Comparison of ENCODE assay signal across 1 cellular context in the genomic region with DNA sequence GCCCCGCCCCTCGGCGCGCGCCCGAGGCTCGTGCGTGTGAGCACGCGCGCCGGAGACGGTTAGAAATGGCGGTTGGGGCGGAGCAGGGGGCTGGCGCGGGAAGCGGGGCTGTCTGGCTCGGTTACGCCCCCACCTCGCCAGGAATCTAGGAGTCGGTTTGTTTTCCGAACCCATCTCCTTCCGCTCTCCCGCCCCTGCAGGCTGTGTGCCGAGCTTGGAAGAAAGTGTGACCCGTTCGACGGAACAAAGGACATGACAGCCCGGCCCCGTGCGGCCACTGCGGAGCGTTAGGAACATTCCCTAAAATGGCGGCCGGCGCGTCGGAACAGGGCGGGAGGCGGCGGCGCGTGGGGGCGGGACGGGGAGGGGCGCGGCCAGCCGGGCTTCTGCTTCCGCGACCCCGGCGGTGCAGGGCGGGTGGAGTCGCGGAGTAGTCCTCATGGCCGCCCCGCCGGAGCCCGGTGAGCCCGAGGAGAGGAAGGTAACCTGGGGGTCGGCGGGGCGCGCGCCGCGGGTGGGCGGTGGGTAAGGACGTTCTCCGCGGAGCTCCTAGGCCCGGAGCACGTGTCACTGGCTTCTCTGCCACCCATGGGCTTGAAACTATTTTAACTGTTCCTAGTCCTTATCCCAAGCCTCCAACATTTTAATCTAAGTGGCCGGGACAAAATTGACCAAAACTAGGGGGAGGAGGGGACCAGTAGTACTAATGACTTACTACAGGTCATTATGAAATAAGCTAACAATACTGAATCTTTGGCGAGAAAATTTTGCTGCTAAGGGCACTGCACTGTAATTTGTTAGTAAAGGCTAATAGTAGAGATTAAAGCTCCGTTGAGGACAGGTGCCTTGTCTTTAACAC.
TF ChIP-seq lines count a peak whose summit lies in the region.

A gene with protein sequence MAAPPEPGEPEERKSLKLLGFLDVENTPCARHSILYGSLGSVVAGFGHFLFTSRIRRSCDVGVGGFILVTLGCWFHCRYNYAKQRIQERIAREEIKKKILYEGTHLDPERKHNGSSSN (plus strand): TSS at position 383 of the 859 bp plus-strand sequence. CDS start 57 bp downstream, at position 440.

TF ChIP-seq in K562, 482 proteins besides CTCF, POLR2A, EP300 and RAD21 (continued from another document and continues in another):
- TF ChIP-seq, protein P1, sequence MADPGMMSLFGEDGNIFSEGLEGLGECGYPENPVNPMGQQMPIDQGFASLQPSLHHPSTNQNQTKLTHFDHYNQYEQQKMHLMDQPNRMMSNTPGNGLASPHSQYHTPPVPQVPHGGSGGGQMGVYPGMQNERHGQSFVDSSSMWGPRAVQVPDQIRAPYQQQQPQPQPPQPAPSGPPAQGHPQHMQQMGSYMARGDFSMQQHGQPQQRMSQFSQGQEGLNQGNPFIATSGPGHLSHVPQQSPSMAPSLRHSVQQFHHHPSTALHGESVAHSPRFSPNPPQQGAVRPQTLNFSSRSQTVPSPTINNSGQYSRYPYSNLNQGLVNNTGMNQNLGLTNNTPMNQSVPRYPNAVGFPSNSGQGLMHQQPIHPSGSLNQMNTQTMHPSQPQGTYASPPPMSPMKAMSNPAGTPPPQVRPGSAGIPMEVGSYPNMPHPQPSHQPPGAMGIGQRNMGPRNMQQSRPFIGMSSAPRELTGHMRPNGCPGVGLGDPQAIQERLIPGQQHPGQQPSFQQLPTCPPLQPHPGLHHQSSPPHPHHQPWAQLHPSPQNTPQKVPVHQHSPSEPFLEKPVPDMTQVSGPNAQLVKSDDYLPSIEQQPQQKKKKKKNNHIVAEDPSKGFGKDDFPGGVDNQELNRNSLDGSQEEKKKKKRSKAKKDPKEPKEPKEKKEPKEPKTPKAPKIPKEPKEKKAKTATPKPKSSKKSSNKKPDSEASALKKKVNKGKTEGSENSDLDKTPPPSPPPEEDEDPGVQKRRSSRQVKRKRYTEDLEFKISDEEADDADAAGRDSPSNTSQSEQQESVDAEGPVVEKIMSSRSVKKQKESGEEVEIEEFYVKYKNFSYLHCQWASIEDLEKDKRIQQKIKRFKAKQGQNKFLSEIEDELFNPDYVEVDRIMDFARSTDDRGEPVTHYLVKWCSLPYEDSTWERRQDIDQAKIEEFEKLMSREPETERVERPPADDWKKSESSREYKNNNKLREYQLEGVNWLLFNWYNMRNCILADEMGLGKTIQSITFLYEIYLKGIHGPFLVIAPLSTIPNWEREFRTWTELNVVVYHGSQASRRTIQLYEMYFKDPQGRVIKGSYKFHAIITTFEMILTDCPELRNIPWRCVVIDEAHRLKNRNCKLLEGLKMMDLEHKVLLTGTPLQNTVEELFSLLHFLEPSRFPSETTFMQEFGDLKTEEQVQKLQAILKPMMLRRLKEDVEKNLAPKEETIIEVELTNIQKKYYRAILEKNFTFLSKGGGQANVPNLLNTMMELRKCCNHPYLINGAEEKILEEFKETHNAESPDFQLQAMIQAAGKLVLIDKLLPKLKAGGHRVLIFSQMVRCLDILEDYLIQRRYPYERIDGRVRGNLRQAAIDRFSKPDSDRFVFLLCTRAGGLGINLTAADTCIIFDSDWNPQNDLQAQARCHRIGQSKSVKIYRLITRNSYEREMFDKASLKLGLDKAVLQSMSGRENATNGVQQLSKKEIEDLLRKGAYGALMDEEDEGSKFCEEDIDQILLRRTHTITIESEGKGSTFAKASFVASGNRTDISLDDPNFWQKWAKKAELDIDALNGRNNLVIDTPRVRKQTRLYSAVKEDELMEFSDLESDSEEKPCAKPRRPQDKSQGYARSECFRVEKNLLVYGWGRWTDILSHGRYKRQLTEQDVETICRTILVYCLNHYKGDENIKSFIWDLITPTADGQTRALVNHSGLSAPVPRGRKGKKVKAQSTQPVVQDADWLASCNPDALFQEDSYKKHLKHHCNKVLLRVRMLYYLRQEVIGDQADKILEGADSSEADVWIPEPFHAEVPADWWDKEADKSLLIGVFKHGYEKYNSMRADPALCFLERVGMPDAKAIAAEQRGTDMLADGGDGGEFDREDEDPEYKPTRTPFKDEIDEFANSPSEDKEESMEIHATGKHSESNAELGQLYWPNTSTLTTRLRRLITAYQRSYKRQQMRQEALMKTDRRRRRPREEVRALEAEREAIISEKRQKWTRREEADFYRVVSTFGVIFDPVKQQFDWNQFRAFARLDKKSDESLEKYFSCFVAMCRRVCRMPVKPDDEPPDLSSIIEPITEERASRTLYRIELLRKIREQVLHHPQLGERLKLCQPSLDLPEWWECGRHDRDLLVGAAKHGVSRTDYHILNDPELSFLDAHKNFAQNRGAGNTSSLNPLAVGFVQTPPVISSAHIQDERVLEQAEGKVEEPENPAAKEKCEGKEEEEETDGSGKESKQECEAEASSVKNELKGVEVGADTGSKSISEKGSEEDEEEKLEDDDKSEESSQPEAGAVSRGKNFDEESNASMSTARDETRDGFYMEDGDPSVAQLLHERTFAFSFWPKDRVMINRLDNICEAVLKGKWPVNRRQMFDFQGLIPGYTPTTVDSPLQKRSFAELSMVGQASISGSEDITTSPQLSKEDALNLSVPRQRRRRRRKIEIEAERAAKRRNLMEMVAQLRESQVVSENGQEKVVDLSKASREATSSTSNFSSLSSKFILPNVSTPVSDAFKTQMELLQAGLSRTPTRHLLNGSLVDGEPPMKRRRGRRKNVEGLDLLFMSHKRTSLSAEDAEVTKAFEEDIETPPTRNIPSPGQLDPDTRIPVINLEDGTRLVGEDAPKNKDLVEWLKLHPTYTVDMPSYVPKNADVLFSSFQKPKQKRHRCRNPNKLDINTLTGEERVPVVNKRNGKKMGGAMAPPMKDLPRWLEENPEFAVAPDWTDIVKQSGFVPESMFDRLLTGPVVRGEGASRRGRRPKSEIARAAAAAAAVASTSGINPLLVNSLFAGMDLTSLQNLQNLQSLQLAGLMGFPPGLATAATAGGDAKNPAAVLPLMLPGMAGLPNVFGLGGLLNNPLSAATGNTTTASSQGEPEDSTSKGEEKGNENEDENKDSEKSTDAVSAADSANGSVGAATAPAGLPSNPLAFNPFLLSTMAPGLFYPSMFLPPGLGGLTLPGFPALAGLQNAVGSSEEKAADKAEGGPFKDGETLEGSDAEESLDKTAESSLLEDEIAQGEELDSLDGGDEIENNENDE (IDR thresholded peaks at IDR 0.05; ENCODE audit: low read depth, low read length), result no peak
- TF ChIP-seq ARID2 (IDR thresholded peaks at IDR 0.05) (0 out of 2 replicates have a peak, but pooled peaks have one; percentile 5), LARP7 (IDR thresholded peaks at IDR 0.05) (no peak), HMG20B (CRISPR knock-in tag; IDR thresholded peaks at IDR 0.05) (peak; percentile 88; the same call in 1 of the 2 replicates), SETDB1 (IDR thresholded peaks at IDR 0.05; ENCODE audit: low read length) (no peak), FOXJ3 (CRISPR knock-in tag; IDR thresholded peaks at IDR 0.05) (no peak), PRPF4 (IDR thresholded peaks at IDR 0.05; ENCODE audit: insufficient read depth, low read depth, low read length, poor library complexity, severe bottlenecking) (no peak), JUND (IDR thresholded peaks at IDR 0.05; ENCODE audit: borderline replicate concordance, low read depth, low read length) (0 out of 2 replicates have a peak, but pooled peaks have one; percentile 2), JUND (tag; IDR thresholded peaks at IDR 0.05; ENCODE audit: borderline replicate concordance, low read depth, low read length) (no peak; the same call in 2 of the 3 replicates), ZNF431 (CRISPR knock-in tag; IDR thresholded peaks at IDR 0.05) (no peak; the same call in 1 of the 2 replicates), SREBF2 (CRISPR knock-in tag; IDR thresholded peaks at IDR 0.05) (no peak), KDM5B (IDR thresholded peaks at IDR 0.05; ENCODE audit: insufficient replicate concordance, low read depth, low read length) (peak; percentile 77), MTA2 (IDR thresholded peaks at IDR 0.05; ENCODE audit: low read depth) (no peak), RAD51 (IDR thresholded peaks at IDR 0.05; ENCODE audit: borderline replicate concordance, low read depth) (no peak)
- TF ChIP-seq, protein P2, sequence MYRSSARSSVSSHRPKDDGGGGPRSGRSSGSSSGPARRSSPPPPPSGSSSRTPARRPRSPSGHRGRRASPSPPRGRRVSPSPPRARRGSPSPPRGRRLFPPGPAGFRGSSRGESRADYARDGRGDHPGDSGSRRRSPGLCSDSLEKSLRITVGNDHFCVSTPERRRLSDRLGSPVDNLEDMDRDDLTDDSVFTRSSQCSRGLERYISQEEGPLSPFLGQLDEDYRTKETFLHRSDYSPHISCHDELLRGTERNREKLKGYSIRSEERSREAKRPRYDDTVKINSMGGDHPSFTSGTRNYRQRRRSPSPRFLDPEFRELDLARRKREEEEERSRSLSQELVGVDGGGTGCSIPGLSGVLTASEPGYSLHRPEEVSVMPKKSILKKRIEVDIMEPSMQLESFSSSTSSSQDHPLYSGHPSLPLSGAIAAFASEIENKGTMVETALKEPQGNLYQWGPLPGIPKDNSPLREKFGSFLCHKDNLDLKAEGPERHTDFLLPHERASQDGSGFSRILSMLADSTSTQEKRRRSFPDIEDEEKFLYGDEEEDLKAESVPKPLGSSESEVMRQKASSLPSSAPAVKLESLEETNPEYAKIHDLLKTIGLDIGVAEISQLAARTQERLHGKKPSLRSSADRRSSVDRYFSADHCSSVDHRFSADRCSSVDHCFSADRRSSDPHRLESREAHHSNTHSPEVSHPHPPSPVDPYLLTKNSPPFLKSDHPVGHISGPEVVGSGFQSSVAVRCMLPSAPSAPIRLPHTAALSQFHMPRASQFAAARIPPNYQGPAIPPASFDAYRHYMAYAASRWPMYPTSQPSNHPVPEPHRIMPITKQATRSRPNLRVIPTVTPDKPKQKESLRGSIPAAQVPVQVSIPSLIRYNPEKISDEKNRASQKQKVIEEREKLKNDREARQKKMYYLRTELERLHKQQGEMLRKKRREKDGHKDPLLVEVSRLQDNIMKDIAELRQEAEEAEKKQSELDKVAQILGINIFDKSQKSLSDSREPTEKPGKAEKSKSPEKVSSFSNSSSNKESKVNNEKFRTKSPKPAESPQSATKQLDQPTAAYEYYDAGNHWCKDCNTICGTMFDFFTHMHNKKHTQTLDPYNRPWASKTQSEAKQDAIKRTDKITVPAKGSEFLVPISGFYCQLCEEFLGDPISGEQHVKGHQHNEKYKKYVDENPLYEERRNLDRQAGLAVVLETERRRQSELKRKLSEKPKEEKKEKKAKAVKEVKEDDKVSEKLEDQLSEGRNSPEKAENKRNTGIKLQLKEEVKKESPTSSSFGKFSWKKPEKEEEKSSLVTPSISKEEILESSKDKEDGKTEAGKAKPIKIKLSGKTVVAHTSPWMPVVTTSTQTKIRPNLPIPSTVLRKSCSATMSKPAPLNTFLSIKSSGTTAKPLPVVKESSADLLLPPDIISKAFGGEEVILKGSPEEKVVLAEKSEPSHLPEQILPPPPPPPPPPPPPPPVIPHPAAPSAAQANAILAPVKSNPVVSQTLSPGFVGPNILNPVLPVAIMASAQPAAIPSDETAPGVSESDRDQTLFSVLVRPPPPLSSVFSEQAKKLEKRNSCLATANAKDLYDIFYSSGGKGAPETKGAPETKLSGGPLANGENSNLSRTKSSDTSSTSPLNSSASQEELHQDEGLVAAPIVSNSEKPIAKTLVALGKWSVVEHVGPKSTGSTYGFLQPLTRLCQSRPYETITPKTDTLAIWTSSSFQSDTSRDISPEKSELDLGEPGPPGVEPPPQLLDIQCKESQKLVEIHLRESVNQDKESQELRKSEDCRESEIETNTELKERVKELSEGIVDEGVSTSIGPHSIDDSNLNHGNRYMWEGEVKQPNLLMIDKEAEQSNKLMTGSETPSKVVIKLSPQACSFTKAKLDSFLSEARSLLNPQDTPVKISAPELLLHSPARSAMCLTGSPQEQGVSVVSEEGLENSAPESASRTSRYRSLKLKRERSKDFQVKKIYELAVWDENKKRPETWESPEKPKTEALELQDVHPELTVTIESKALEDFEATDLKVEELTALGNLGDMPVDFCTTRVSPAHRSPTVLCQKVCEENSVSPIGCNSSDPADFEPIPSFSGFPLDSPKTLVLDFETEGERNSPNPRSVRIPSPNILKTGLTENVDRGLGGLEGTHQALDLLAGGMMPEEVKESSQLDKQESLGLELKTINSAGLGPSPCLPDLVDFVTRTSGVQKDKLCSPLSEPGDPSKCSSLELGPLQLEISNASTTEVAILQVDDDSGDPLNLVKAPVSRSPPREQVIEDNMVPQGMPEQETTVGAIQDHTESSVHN (IDR thresholded peaks at IDR 0.05; ENCODE audit: borderline replicate concordance in 1 of 2, low read depth in 1 of 2), result no peak
- TF ChIP-seq, protein P3, sequence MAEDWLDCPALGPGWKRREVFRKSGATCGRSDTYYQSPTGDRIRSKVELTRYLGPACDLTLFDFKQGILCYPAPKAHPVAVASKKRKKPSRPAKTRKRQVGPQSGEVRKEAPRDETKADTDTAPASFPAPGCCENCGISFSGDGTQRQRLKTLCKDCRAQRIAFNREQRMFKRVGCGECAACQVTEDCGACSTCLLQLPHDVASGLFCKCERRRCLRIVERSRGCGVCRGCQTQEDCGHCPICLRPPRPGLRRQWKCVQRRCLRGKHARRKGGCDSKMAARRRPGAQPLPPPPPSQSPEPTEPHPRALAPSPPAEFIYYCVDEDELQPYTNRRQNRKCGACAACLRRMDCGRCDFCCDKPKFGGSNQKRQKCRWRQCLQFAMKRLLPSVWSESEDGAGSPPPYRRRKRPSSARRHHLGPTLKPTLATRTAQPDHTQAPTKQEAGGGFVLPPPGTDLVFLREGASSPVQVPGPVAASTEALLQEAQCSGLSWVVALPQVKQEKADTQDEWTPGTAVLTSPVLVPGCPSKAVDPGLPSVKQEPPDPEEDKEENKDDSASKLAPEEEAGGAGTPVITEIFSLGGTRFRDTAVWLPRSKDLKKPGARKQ (CRISPR knock-in tag; IDR thresholded peaks at IDR 0.05), result no peak
- TF ChIP-seq, protein P4, sequence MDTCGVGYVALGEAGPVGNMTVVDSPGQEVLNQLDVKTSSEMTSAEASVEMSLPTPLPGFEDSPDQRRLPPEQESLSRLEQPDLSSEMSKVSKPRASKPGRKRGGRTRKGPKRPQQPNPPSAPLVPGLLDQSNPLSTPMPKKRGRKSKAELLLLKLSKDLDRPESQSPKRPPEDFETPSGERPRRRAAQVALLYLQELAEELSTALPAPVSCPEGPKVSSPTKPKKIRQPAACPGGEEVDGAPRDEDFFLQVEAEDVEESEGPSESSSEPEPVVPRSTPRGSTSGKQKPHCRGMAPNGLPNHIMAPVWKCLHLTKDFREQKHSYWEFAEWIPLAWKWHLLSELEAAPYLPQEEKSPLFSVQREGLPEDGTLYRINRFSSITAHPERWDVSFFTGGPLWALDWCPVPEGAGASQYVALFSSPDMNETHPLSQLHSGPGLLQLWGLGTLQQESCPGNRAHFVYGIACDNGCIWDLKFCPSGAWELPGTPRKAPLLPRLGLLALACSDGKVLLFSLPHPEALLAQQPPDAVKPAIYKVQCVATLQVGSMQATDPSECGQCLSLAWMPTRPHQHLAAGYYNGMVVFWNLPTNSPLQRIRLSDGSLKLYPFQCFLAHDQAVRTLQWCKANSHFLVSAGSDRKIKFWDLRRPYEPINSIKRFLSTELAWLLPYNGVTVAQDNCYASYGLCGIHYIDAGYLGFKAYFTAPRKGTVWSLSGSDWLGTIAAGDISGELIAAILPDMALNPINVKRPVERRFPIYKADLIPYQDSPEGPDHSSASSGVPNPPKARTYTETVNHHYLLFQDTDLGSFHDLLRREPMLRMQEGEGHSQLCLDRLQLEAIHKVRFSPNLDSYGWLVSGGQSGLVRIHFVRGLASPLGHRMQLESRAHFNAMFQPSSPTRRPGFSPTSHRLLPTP (IDR thresholded peaks at IDR 0.05; ENCODE audit: borderline replicate concordance, extremely low read depth, insufficient read length), result no peak
